In genomic region chr22:33743756-33744155, GRCh38 we compare ENCODE assay signal across 23 cellular contexts.
A peak's percentile ranks its signal among the peaks of the same experiment; 100 is the strongest.
DNase-seq lines count a peak whose midpoint lies in the region; TF ChIP-seq lines count a peak whose summit lies in the region.
"Had no signal": no experiment of that assay in that cellular context is flagged by ENCODE, and none has a peak within 500 bp of the region (broad histone marks: within the 10 kb centered on the region; RNA-seq: fewer than 3 reads in every experiment).

No MANE protein-coding gene starts in this region.

- H3K9me3 ChIP-seq in OCI-LY3 (ENCODE audit: insufficient read depth, low read length): no peaks in the 10 kb centered on the region
- H3K9me3 ChIP-seq: BLaER1 had no signal

- DNase-seq in GM13976 (ENCODE audit: low spot score) (peak; percentile 35), GM19240 (ENCODE audit: insufficient read length, low spot score) (peak; percentile 14), OCI-M1 (lab: John Stamatoyannopoulos, UW) (no peak), GOT3 (lab: John Stamatoyannopoulos, UW) (no peak), HUDEP-2 (lab: John Stamatoyannopoulos, UW; ENCODE audit: unreplicated experiment in 76 of 76) (no peak), posterior vena cava (ENCODE audit: low spot score) (no peak)
- DNase-seq: CD4-positive, CD25-positive, alpha-beta regulatory T cell; DMS153; DND-41; Kasumi-1; NCI-H1092 treated with DMSO at 0.1 percent for 48 hours; NCI-H1436; NCI-H1930; NCI-H2107; NCI-H524; NCI-H82; NK-92 treated with Interleukin-12 subunit alpha and Interleukin-12 subunit beta, amount 100 ng/mL, for 24 hours; SHP77; T-cell had no signal

- H3K27ac ChIP-seq in OCI-LY3 (ENCODE audit: low read length): no peak overlapping the region
- H3K27ac ChIP-seq: BLaER1, RWPE1 had no signal

- in situ Hi-C loops in GM13976 (cut with MboI; ENCODE audit: low sequenced_read_pairs, unreplicated experiment): no loop called here

- H3K27me3 ChIP-seq in OCI-LY3 (ENCODE audit: low read depth, low read length): no peaks in the 10 kb centered on the region
- H3K27me3 ChIP-seq: BLaER1 had no signal

- H3K79me2 ChIP-seq in OCI-LY3 (ENCODE audit: low read length): peaks cover 4% of the 10 kb centered on the region

- peak overlapping the region; percentile 31 for H3K4me2 ChIP-seq in OCI-LY3 (ENCODE audit: low read length)
- H3K4me2 ChIP-seq: BLaER1 had no signal

- intact Hi-C loops in posterior vena cava (cut with DNase I): no loop called here

- peaks cover 19% of the 10 kb centered on the region for H3K4me1 ChIP-seq in OCI-LY3 (ENCODE audit: low read length)

- H2AFZ ChIP-seq in OCI-LY3 (ENCODE audit: low read depth, low read length): no peak overlapping the region

- H3K36me3 ChIP-seq in OCI-LY3 (replicated peaks; ENCODE audit: low read depth, low read length): no peaks in the 10 kb centered on the region

- H3K9ac ChIP-seq in OCI-LY3 (ENCODE audit: low read length): no peak overlapping the region
- H3K9ac ChIP-seq: BLaER1 had no signal

- TF ChIP-seq CTCF in GM13976 (IDR thresholded peaks at IDR 0.05; ENCODE audit: borderline replicate concordance, control extremely low read depth, extremely low read depth, insufficient read depth, missing control alignments) (no peak), OCI-LY3 (IDR thresholded peaks at IDR 0.05; ENCODE audit: low read depth, low read length) (no peak)

- H3K4me3 ChIP-seq in OCI-LY3 (ENCODE audit: low read length): no peak overlapping the region
- H3K4me3 ChIP-seq: BLaER1, K562 had no signal

- peaks cover 44% of the 10 kb centered on the region for H4K20me1 ChIP-seq in OCI-LY3 (ENCODE audit: insufficient read depth, low read length)

Comparison
In these comparisons a context has a peak if more than half of its experiments do, and no peak if none do; other contexts are left out.
1. DNase-seq: peak in GM13976 (single experiment) and GM19240 (single experiment); none in OCI-M1 (single experiment), GOT3 (single experiment), HUDEP-2 (0 of 76) and posterior vena cava (single experiment).